ENCODE assay signal across 20 cellular contexts in genomic region chr11:16873289-16873688, GRCh38.
DNase-seq lines count a peak whose midpoint lies in the region; ATAC-seq, FAIRE-seq and TF ChIP-seq lines count a peak whose summit lies in the region.
"Had no signal": no experiment of that assay in that cellular context is flagged by ENCODE, and none has a peak within 500 bp of the region (broad histone marks: within the 10 kb centered on the region; RNA-seq: fewer than 3 reads in every experiment).

No MANE protein-coding gene starts in this region.

- TF ChIP-seq CTCF in liver (IDR thresholded peaks at IDR 0.05; ENCODE audit: low read depth, low read length, missing input control) = no peak
- TF ChIP-seq CTCF in HepG2 (CRISPR knock-in tag; IDR thresholded peaks at IDR 0.05) = no peak
- TF ChIP-seq CTCF in fibroblast of the aortic adventitia (IDR thresholded peaks at IDR 0.05; ENCODE audit: insufficient read depth, low read length) = no peak
- TF ChIP-seq CTCF in mesothelial cell of epicardium (IDR thresholded peaks at IDR 0.05; ENCODE audit: unreplicated experiment) = no peak

- H3K36me3 Mint-ChIP-seq in mesothelial cell of epicardium = no peaks in the 10 kb centered on the region
- H3K36me3 Mint-ChIP-seq in activated CD4-positive, alpha-beta T cell treated with anti-CD3 and anti-CD28 coated beads, Interleukin-2, amount 10 ng/mL, durations not matched to agents 7 days and 5 days (ENCODE audit: low read depth) = no peaks in the 10 kb centered on the region
- H3K36me3 Mint-ChIP-seq: CD4-positive, CD25-positive, alpha-beta regulatory T cell had no signal

- H3K4me1 Mint-ChIP-seq in mesothelial cell of epicardium = peaks cover 58% of the 10 kb centered on the region
- no peaks in the 10 kb centered on the region for H3K4me1 Mint-ChIP-seq in activated CD4-positive, alpha-beta T cell treated with anti-CD3 and anti-CD28 coated beads, Interleukin-2, amount 10 ng/mL, durations not matched to agents 7 days and 5 days
- H3K4me1 Mint-ChIP-seq: CD4-positive, CD25-positive, alpha-beta regulatory T cell had no signal

- H3K27me3 ChIP-seq in liver (ENCODE audit: control insufficient read depth in 4 of 4, insufficient read depth in 4 of 4, low read length in 3 of 4) (no peaks in the 10 kb centered on the region), HepG2 (ENCODE audit: control insufficient read depth in 1 of 2, insufficient read depth in 2 of 2, low read length in 2 of 2) (no peaks in the 10 kb centered on the region)

- no peak overlapping the region for H2AFZ ChIP-seq in HepG2 (ENCODE audit: low read length)

- peaks cover 0 to 11% (median 3%) of the 10 kb centered on the region in 4 donors for H3K36me3 ChIP-seq in liver (ENCODE audit: control insufficient read depth in 4 of 4, insufficient read depth in 3 of 4, low read depth in 1 of 4, low read length in 3 of 4)
- peaks cover 6 to 29% of the 10 kb centered on the region in 2 experiments for H3K36me3 ChIP-seq in HepG2 (replicated peaks in 1 of 2; ENCODE audit: control insufficient read depth in 1 of 2, insufficient read depth in 2 of 2, low read length in 2 of 2)

- no peaks in the 10 kb centered on the region for H3K79me2 ChIP-seq in HepG2 (ENCODE audit: insufficient read depth, low read length)

- H3K27ac Mint-ChIP-seq in mesothelial cell of epicardium = peak overlapping the region; percentile 45
- H3K27ac Mint-ChIP-seq in activated CD4-positive, alpha-beta T cell treated with anti-CD3 and anti-CD28 coated beads, Interleukin-2, amount 10 ng/mL, durations not matched to agents 7 days and 5 days = no peak overlapping the region
- H3K27ac Mint-ChIP-seq: CD4-positive, CD25-positive, alpha-beta regulatory T cell had no signal

- no peak for ATAC-seq in HepG2
- ATAC-seq: A549, GM12878, K562 had no signal

- H3K4me1 ChIP-seq in liver (ENCODE audit: control insufficient read depth in 4 of 4, insufficient read depth in 4 of 4, low read length in 3 of 4) = peaks cover 0 to 3% (median 0%) of the 10 kb centered on the region in 4 donors
- H3K4me1 ChIP-seq in HepG2 (ENCODE audit: insufficient read depth, low read length) = peaks cover 38% of the 10 kb centered on the region
- H3K4me1 ChIP-seq: A549 had no signal

- TF ChIP-seq POLR2A in HepG2 (IDR thresholded peaks at IDR 0.05; ENCODE audit: insufficient read depth in 1 of 2, low read depth in 2 of 2, low read length in 2 of 2) = no peak

- in situ Hi-C loops in HepG2 (cut with HindIII; ENCODE audit: extremely low pct_ligation_motif_present, low pct_unique_long_range_greater_than_20kb) = no loop called here

- no TSS peak for BruUV-seq in HepG2 (replicated peaks; lab: Mats Ljungman, UMichigan)

- no peaks in the 10 kb centered on the region for H3K9me3 Mint-ChIP-seq in mesothelial cell of epicardium
- H3K9me3 Mint-ChIP-seq in activated CD4-positive, alpha-beta T cell treated with anti-CD3 and anti-CD28 coated beads, Interleukin-2, amount 10 ng/mL, durations not matched to agents 7 days and 5 days = no peaks in the 10 kb centered on the region
- H3K9me3 Mint-ChIP-seq: CD4-positive, CD25-positive, alpha-beta regulatory T cell had no signal

- FAIRE-seq in HepG2 (lab: Jason Lieb, UNC) (no peak), urothelium cell line (lab: Jason Lieb, UNC) (no peak)
- FAIRE-seq: A549, GM12878, H54, K562 had no signal

- H3K9ac ChIP-seq in liver (ENCODE audit: low read depth in 1 of 2, low read length in 2 of 2) (no peak overlapping the region), HepG2 (ENCODE audit: insufficient read depth, low read depth, low read length) (no peak overlapping the region)

- H3K4me3 ChIP-seq in liver (ENCODE audit: low read depth in 1 of 3, low read length in 3 of 3) (no peak overlapping the region), HepG2 (replicated peaks in 1 of 3; ENCODE audit: insufficient read depth in 1 of 3, low read depth in 2 of 3, low read length in 3 of 3) (no peak overlapping the region), fibroblast of the aortic adventitia (ENCODE audit: low read depth, low read length) (no peak overlapping the region)
- H3K4me3 ChIP-seq: A549, GM12878, K562 had no signal

- 78% methylated on average over 2 of the region's 2 CpGs for WGBS in liver
- WGBS in HepG2 (ENCODE audit: low lambda C conversion rate) = 86% methylated on average over 2 of the region's 2 CpGs

- CTCF ChIA-PET in HepG2 (lab: Yijun Ruan, JAX; ENCODE audit: low intra/inter-chr PET ratio, low total read pairs) = no interaction called here
- CTCF ChIA-PET in activated CD4-positive, alpha-beta T cell treated with anti-CD3 and anti-CD28 coated beads, Interleukin-2, amount 10 ng/mL, durations not matched to agents 7 days and 5 days (lab: Charles Lee) = no interaction called here

- H3K27ac ChIP-seq in liver (ENCODE audit: low read depth in 1 of 2, low read length in 2 of 2) = no peak overlapping the region
- H3K27ac ChIP-seq in HepG2 (ENCODE audit: extremely low read length, insufficient read depth, low read length) = no peak overlapping the region
- H3K27ac ChIP-seq: A549 had no signal

- TF ChIP-seq RAD21 in liver (IDR thresholded peaks at IDR 0.05) (no peak), HepG2 (CRISPR knock-in tag; IDR thresholded peaks at IDR 0.05) (no peak)

- H3K9me3 ChIP-seq in liver (ENCODE audit: control insufficient read depth in 4 of 4, low read length in 3 of 4) (no peaks in the 10 kb centered on the region), HepG2 (ENCODE audit: low read length) (no peaks in the 10 kb centered on the region)
- H3K9me3 ChIP-seq: A549 had no signal

- no peaks in the 10 kb centered on the region for H3K27me3 Mint-ChIP-seq in mesothelial cell of epicardium (ENCODE audit: low read depth)
- H3K27me3 Mint-ChIP-seq in activated CD4-positive, alpha-beta T cell treated with anti-CD3 and anti-CD28 coated beads, Interleukin-2, amount 10 ng/mL, durations not matched to agents 7 days and 5 days = no peaks in the 10 kb centered on the region

- intact Hi-C loops in HepG2 (cut with micrococcal nuclease; ENCODE audit: unreplicated experiment) = no loop called here

- DNase-seq in HepG2 (ENCODE audit: low spot score) (no peak), fibroblast of the aortic adventitia (ENCODE audit: low read depth) (peak; percentile 9), mesothelial cell of epicardium (ENCODE audit: low spot score in 2 of 2, unreplicated experiment in 2 of 2) (no peak), urothelium cell line (ENCODE audit: low spot score) (peak; percentile 26), RPMI8226 (no peak), mesenteric fat pad (ENCODE audit: low spot score) (no peak)
- DNase-seq in activated CD4-positive, alpha-beta T cell treated with anti-CD3 and anti-CD28 coated beads, Interleukin-2, amount 10 ng/mL, durations not matched to agents 7 days and 5 days = no peak
- DNase-seq: CD4-positive, CD25-positive, alpha-beta regulatory T cell; DMS79; MM.1S; NCI-H1048; NCI-H1417 treated with DMSO at 0.1 percent for 48 hours; NCI-H187; NCI-H510A; NCI-H748 treated with DMSO at 0.1 percent for 48 hours had no signal

- POLR2A ChIA-PET in HepG2 (lab: Yijun Ruan, JAX) = no interaction called here
- POLR2A ChIA-PET in activated CD4-positive, alpha-beta T cell treated with anti-CD3 and anti-CD28 coated beads, Interleukin-2, amount 10 ng/mL, durations not matched to agents 7 days and 5 days (lab: Charles Lee) = no interaction called here

- no peak for TF ChIP-seq EP300 in HepG2 (IDR thresholded peaks at IDR 0.05; ENCODE audit: low read depth in 2 of 2, low read length in 2 of 2)
- no peak for TF ChIP-seq EP300 in HepG2 (CRISPR knock-in tag; IDR thresholded peaks at IDR 0.05; ENCODE audit: borderline replicate concordance)

- H3K4me2 ChIP-seq in HepG2 (ENCODE audit: low read depth, low read length) = no peak overlapping the region
- H3K4me2 ChIP-seq: A549 had no signal

- H3K4me3 Mint-ChIP-seq in mesothelial cell of epicardium = no peak overlapping the region
- H3K4me3 Mint-ChIP-seq in activated CD4-positive, alpha-beta T cell treated with anti-CD3 and anti-CD28 coated beads, Interleukin-2, amount 10 ng/mL, durations not matched to agents 7 days and 5 days = no peak overlapping the region
- H3K4me3 Mint-ChIP-seq: CD4-positive, CD25-positive, alpha-beta regulatory T cell had no signal

- H4K20me1 ChIP-seq in HepG2 (ENCODE audit: insufficient read depth, low read length) = 0 out of 2 replicates have a peak, but pooled peaks cover 5% of the 10 kb centered on the region

TF ChIP-seq in HepG2, 621 proteins besides CTCF, POLR2A, EP300 and RAD21 (continues in another document):
- no peak for TF ChIP-seq ISX (CRISPR knock-in tag; conservative IDR thresholded peaks at IDR 0.05)
- no peak for TF ChIP-seq ZBTB4 (CRISPR knock-in tag; IDR thresholded peaks at IDR 0.05; ENCODE audit: borderline replicate concordance)
- no peak for TF ChIP-seq NFRKB (IDR thresholded peaks at IDR 0.05)
- TF ChIP-seq SAP130 (CRISPR knock-in tag; IDR thresholded peaks at IDR 0.05; ENCODE audit: low read depth) = no peak
- TF ChIP-seq U2AF2 (IDR thresholded peaks at IDR 0.05; ENCODE audit: low read depth, low read length) = no peak
- TF ChIP-seq CBX2 (IDR thresholded peaks at IDR 0.05; ENCODE audit: low read depth, low read length) = no peak
- no peak for TF ChIP-seq CBX2 (CRISPR knock-in tag; IDR thresholded peaks at IDR 0.05; ENCODE audit: low read depth)
- TF ChIP-seq RELA (CRISPR knock-in tag; IDR thresholded peaks at IDR 0.05) = no peak
- TF ChIP-seq KAT7 (CRISPR knock-in tag; IDR thresholded peaks at IDR 0.05; ENCODE audit: borderline replicate concordance) = no peak
- no peak for TF ChIP-seq STAT5B (CRISPR knock-in tag; IDR thresholded peaks at IDR 0.05)
- TF ChIP-seq EED (CRISPR knock-in tag; IDR thresholded peaks at IDR 0.05) = no peak

Comparison
In these comparisons a context has a peak if more than half of its experiments do, and no peak if none do; other contexts are left out.
1. DNase-seq: peak in fibroblast of the aortic adventitia (single experiment) and urothelium cell line (single experiment); none in HepG2 (single experiment), mesothelial cell of epicardium (0 of 2), RPMI8226 (single experiment), activated CD4-positive, alpha-beta T cell treated with anti-CD3 and anti-CD28 coated beads, Interleukin-2, amount 10 ng/mL, durations not matched to agents 7 days and 5 days (single experiment) and mesenteric fat pad (single experiment).